1 cellular context compared by ENCODE assay signal in the genomic region with DNA sequence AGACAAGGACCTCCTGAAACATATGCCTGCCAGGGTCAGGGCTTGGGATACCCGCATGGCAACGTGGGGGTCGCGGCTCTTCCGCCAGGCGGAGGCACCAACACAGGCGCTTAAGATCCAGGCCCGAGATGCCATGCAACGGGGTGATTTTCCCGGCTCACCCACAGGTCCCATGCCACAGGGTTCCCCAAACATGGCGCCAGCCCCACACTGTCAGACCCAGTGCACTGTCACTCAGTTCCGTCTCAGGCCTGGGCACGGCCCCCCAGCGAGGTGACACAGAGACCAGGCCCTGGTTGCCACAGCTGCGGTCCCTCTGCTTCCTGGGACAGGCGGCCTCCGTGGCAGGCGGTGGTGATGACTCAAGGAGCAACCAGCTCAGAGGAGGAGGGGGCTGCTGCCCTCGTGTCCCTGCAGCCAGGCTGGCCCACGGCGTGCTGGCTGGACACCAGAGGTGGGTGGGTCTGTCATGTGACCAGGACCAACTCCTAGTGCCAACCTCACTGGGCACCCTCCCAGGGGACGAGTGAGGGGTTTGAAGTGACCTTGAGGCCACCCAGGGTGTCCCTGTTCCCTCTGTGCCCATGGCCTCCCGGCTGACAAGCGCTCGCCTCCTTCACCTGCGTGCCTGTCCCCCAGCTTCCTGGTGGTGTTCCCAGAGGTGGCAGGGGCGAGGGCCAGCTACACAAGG.
TF ChIP-seq lines count a peak whose summit lies in the region.

No MANE protein-coding gene starts in this region.

TF ChIP-seq in HepG2, 621 proteins besides CTCF, POLR2A, EP300 and RAD21:
- TF ChIP-seq RXRB (CRISPR knock-in tag; IDR thresholded peaks at IDR 0.05; ENCODE audit: borderline replicate concordance) (no peak), HOXA7 (CRISPR knock-in tag; IDR thresholded peaks at IDR 0.05) (no peak), FOXJ3 (CRISPR knock-in tag; IDR thresholded peaks at IDR 0.05; ENCODE audit: borderline replicate concordance) (no peak), RXRA (CRISPR knock-in tag; IDR thresholded peaks at IDR 0.05) (no peak), MYNN (CRISPR knock-in tag; IDR thresholded peaks at IDR 0.05; ENCODE audit: low read depth) (no peak), ZNF558 (CRISPR knock-in tag; IDR thresholded peaks at IDR 0.05; ENCODE audit: borderline replicate concordance) (0 out of 2 replicates have a peak, but pooled peaks have one; percentile 52), BORCS8-MEF2B (CRISPR knock-in tag; IDR thresholded peaks at IDR 0.05) (0 out of 2 replicates have a peak, but pooled peaks have one; percentile 3), ZBTB20 (CRISPR knock-in tag; IDR thresholded peaks at IDR 0.05; ENCODE audit: borderline replicate concordance, low read depth) (no peak), ZNF549 (CRISPR knock-in tag; IDR thresholded peaks at IDR 0.05) (no peak), NR3C1 (CRISPR knock-in tag; IDR thresholded peaks at IDR 0.05) (no peak), ZNF260 (CRISPR knock-in tag; IDR thresholded peaks at IDR 0.05; ENCODE audit: borderline replicate concordance, low read depth) (no peak), ZNF660 (CRISPR knock-in tag; IDR thresholded peaks at IDR 0.05; ENCODE audit: borderline replicate concordance, low read depth) (0 out of 2 replicates have a peak, but pooled peaks have one; percentile 42), ZNF430 (CRISPR knock-in tag; IDR thresholded peaks at IDR 0.05) (no peak), ZNF296 (CRISPR knock-in tag; conservative IDR thresholded peaks at IDR 0.05) (no peak)
- TF ChIP-seq, protein P1, sequence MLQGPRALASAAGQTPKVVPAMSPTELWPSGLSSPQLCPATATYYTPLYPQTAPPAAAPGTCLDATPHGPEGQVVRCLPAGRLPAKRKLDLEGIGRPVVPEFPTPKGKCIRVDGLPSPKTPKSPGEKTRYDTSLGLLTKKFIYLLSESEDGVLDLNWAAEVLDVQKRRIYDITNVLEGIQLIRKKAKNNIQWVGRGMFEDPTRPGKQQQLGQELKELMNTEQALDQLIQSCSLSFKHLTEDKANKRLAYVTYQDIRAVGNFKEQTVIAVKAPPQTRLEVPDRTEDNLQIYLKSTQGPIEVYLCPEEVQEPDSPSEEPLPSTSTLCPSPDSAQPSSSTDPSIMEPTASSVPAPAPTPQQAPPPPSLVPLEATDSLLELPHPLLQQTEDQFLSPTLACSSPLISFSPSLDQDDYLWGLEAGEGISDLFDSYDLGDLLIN (CRISPR knock-in tag; IDR thresholded peaks at IDR 0.05; ENCODE audit: borderline replicate concordance) = no peak
- TF ChIP-seq, protein P2, sequence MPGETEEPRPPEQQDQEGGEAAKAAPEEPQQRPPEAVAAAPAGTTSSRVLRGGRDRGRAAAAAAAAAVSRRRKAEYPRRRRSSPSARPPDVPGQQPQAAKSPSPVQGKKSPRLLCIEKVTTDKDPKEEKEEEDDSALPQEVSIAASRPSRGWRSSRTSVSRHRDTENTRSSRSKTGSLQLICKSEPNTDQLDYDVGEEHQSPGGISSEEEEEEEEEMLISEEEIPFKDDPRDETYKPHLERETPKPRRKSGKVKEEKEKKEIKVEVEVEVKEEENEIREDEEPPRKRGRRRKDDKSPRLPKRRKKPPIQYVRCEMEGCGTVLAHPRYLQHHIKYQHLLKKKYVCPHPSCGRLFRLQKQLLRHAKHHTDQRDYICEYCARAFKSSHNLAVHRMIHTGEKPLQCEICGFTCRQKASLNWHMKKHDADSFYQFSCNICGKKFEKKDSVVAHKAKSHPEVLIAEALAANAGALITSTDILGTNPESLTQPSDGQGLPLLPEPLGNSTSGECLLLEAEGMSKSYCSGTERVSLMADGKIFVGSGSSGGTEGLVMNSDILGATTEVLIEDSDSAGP (CRISPR knock-in tag; IDR thresholded peaks at IDR 0.05; ENCODE audit: borderline replicate concordance) = 0 out of 2 replicates have a peak, but pooled peaks have one; percentile 43
- TF ChIP-seq, protein P3, sequence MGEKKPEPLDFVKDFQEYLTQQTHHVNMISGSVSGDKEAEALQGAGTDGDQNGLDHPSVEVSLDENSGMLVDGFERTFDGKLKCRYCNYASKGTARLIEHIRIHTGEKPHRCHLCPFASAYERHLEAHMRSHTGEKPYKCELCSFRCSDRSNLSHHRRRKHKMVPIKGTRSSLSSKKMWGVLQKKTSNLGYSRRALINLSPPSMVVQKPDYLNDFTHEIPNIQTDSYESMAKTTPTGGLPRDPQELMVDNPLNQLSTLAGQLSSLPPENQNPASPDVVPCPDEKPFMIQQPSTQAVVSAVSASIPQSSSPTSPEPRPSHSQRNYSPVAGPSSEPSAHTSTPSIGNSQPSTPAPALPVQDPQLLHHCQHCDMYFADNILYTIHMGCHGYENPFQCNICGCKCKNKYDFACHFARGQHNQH (CRISPR knock-in tag; IDR thresholded peaks at IDR 0.05) = no peak
